Comparison of ENCODE assay signal across 13 cellular contexts in the genomic region with DNA sequence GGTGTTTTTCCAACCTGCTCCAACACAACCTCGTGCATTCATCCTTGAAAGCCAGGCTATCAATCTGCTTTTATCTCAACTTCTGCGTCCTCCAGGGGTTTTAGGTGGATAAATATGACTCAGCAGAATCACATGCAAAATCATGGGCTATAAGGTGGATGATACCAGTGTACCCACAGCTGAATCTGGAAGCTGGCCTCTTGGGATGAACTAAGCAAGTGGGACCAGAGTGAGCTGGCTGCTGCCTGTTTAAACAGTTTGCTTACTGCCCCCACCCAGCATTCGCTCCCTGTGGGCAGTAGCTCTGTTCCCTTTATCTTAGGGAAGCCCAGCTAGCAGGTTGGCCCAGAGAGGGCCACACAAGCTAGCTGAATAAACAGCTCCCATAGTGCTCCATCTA.
DNase-seq lines count a peak whose midpoint lies in the region; ATAC-seq and TF ChIP-seq lines count a peak whose summit lies in the region.
"Had no signal": no experiment of that assay in that cellular context is flagged by ENCODE, and none has a peak within 500 bp of the region (broad histone marks: within the 10 kb centered on the region; RNA-seq: fewer than 3 reads in every experiment).

No MANE protein-coding gene starts in this region.

- H2AFZ ChIP-seq in neural progenitor cell (replicated peaks), result no peak overlapping the region
- H2AFZ ChIP-seq: GM23248 had no signal

- ATAC-seq in aorta (ENCODE audit: low FRiP score), result no peak
- ATAC-seq in CD4-positive, alpha-beta T cell (ENCODE audit: poor library complexity), result no peak
- ATAC-seq in HG02885 (IDR thresholded peaks at IDR 0.05; ENCODE audit: poor library complexity, unreplicated experiment), result no peak
- ATAC-seq: gastrocnemius medialis had no signal

- peak overlapping the region; percentile 21 for H3K27ac Mint-ChIP-seq in neural progenitor cell
- no peak overlapping the region for H3K27ac Mint-ChIP-seq in CD4-positive, alpha-beta T cell

- H3K9me3 ChIP-seq in adrenal gland (replicated peaks in 1 of 3) (no peaks in the 10 kb centered on the region), neural progenitor cell (ENCODE audit: low read depth) (no peaks in the 10 kb centered on the region), aorta (ENCODE audit: control insufficient read depth, low read length) (no peaks in the 10 kb centered on the region)
- H3K9me3 ChIP-seq in CD4-positive, alpha-beta T cell (ENCODE audit: control insufficient read depth, low read length), result no peaks in the 10 kb centered on the region
- H3K9me3 ChIP-seq: gastrocnemius medialis, Peyer's patch, thoracic aorta had no signal

- H3K79me2 ChIP-seq in neural progenitor cell (ENCODE audit: low read depth), result no peaks in the 10 kb centered on the region

- CTCF ChIA-PET in CD4-positive, alpha-beta T cell (lab: Charles Lee), result no interaction called here

- DNase-seq in NCI-H82 (lab: John Stamatoyannopoulos, UW), result peak; percentile 42
- no peak for DNase-seq in NCI-H82 treated with DMSO at 0.1 percent for 48 hours (lab: John Stamatoyannopoulos, UW; ENCODE audit: unreplicated experiment)
- peak; percentile 15 for DNase-seq in NCI-H128 (lab: John Stamatoyannopoulos, UW; ENCODE audit: unreplicated experiment)
- DNase-seq in adrenal gland, result peak in 4 of 7 donors; percentile 48 to 66 (median 54)
- peak; percentile 61 for DNase-seq in neural progenitor cell (ENCODE audit: low spot score)
- DNase-seq in aorta, result no peak
- no peak for DNase-seq in CD4-positive, alpha-beta T cell
- DNase-seq: activated CD4-positive, alpha-beta T cell treated with anti-CD3 and anti-CD28 coated beads, Interleukin-2, amount 10 ng/mL, durations not matched to agents 24 days and 14 days; gastrocnemius medialis; GM23248; Peyer's patch had no signal

- peaks cover 20% of the 10 kb centered on the region for H3F3A ChIP-seq in neural progenitor cell (ENCODE audit: low read depth)

- H3K4me2 ChIP-seq in neural progenitor cell, result peak overlapping the region; percentile 61

- peak overlapping the region; percentile 71 for H3K4me3 Mint-ChIP-seq in neural progenitor cell
- H3K4me3 Mint-ChIP-seq in CD4-positive, alpha-beta T cell, result no peak overlapping the region
- H3K4me3 Mint-ChIP-seq: activated CD4-positive, alpha-beta T cell treated with anti-CD3 and anti-CD28 coated beads, Interleukin-2, amount 10 ng/mL, durations not matched to agents 24 days and 14 days had no signal

- no peaks in the 10 kb centered on the region for H3K9me3 Mint-ChIP-seq in neural progenitor cell
- no peaks in the 10 kb centered on the region for H3K9me3 Mint-ChIP-seq in CD4-positive, alpha-beta T cell
- H3K9me3 Mint-ChIP-seq: activated CD4-positive, alpha-beta T cell treated with anti-CD3 and anti-CD28 coated beads, Interleukin-2, amount 10 ng/mL, durations not matched to agents 24 days and 14 days had no signal

- H3K9ac ChIP-seq in neural progenitor cell, result no peak overlapping the region
- H3K9ac ChIP-seq: GM23248 had no signal

- H3K4me3 ChIP-seq in adrenal gland (no peak overlapping the region), neural progenitor cell (peak overlapping the region; percentile 8), aorta (ENCODE audit: low read length in 2 of 2) (no peak overlapping the region)
- H3K4me3 ChIP-seq: gastrocnemius medialis, GM23248, Peyer's patch, thoracic aorta had no signal

- H3K36me3 ChIP-seq in adrenal gland (replicated peaks in 1 of 2), result no peaks in the 10 kb centered on the region
- no peaks in the 10 kb centered on the region for H3K36me3 ChIP-seq in neural progenitor cell
- no peaks in the 10 kb centered on the region for H3K36me3 ChIP-seq in aorta (ENCODE audit: control insufficient read depth in 1 of 2, insufficient read depth in 2 of 2, low read length in 1 of 2)
- H3K36me3 ChIP-seq: gastrocnemius medialis, Peyer's patch, thoracic aorta had no signal

- WGBS in adrenal gland, 4 donors, result 41 to 53% (median 45%) methylated on average over 3 of the region's 3 CpGs
- 92 to 93% methylated on average over 3 of the region's 3 CpGs for whole genome bisulfite sequencing in aorta, 2 donors

- H3K4me1 Mint-ChIP-seq in neural progenitor cell, result peaks cover 31% of the 10 kb centered on the region
- H3K4me1 Mint-ChIP-seq in CD4-positive, alpha-beta T cell (ENCODE audit: low read depth), result no peaks in the 10 kb centered on the region

- peaks cover 4 to 21% of the 10 kb centered on the region in 2 donors for H3K4me1 ChIP-seq in adrenal gland (replicated peaks in 1 of 2)
- H3K4me1 ChIP-seq in neural progenitor cell, result peaks cover 34% of the 10 kb centered on the region
- H3K4me1 ChIP-seq in aorta (ENCODE audit: control insufficient read depth in 1 of 2, insufficient read depth in 2 of 2, low read length in 2 of 2), result no peaks in the 10 kb centered on the region
- H3K4me1 ChIP-seq: gastrocnemius medialis, Peyer's patch had no signal

- H3K27me3 ChIP-seq in adrenal gland, result no peaks in the 10 kb centered on the region
- no peaks in the 10 kb centered on the region for H3K27me3 ChIP-seq in neural progenitor cell
- H3K27me3 ChIP-seq in aorta (ENCODE audit: control insufficient read depth in 1 of 2, insufficient read depth in 2 of 2, low read length in 1 of 2), result no peaks in the 10 kb centered on the region
- no peaks in the 10 kb centered on the region for H3K27me3 ChIP-seq in CD4-positive, alpha-beta T cell (ENCODE audit: control insufficient read depth, insufficient read depth, low read length)
- H3K27me3 ChIP-seq: gastrocnemius medialis, Peyer's patch had no signal

- no peak for TF ChIP-seq POLR2A in adrenal gland (IDR thresholded peaks at IDR 0.05)

- H4K20me1 ChIP-seq in neural progenitor cell (ENCODE audit: low read depth), result no peaks in the 10 kb centered on the region

- POLR2A ChIA-PET in CD4-positive, alpha-beta T cell (lab: Charles Lee), result no interaction called here

- TF ChIP-seq CTCF in adrenal gland (IDR thresholded peaks at IDR 0.05) (no peak), neural progenitor cell (IDR thresholded peaks at IDR 0.05) (no peak)
- no peak for TF ChIP-seq CTCF in CD4-positive, alpha-beta T cell (IDR thresholded peaks at IDR 0.05)

- H3K36me3 Mint-ChIP-seq in neural progenitor cell, result no peaks in the 10 kb centered on the region
- peaks cover 6% of the 10 kb centered on the region for H3K36me3 Mint-ChIP-seq in CD4-positive, alpha-beta T cell (ENCODE audit: low read depth)

- peaks cover 8% of the 10 kb centered on the region for H3K27me3 Mint-ChIP-seq in neural progenitor cell (ENCODE audit: insufficient read depth, low read depth)
- H3K27me3 Mint-ChIP-seq in CD4-positive, alpha-beta T cell, result no peaks in the 10 kb centered on the region
- H3K27me3 Mint-ChIP-seq: activated CD4-positive, alpha-beta T cell treated with anti-CD3 and anti-CD28 coated beads, Interleukin-2, amount 10 ng/mL, durations not matched to agents 24 days and 14 days had no signal

- intact Hi-C loops in adrenal gland (cut with DNase I) (no loop called here), aorta (cut with DNase I) (no loop called here)
- intact Hi-C loops in CD4-positive, alpha-beta T cell (cut with DNase I, micrococcal nuclease), result no loop called here

- peak overlapping the region in 3 of 5 donors; percentile 24 to 51 (median 48) for H3K27ac ChIP-seq in adrenal gland
- no peak overlapping the region for H3K27ac ChIP-seq in neural progenitor cell
- no peak overlapping the region for H3K27ac ChIP-seq in aorta (ENCODE audit: low read depth in 1 of 2, low read length in 2 of 2)
- H3K27ac ChIP-seq in CD4-positive, alpha-beta T cell (ENCODE audit: low read depth, low read length), result no peak overlapping the region
- H3K27ac ChIP-seq: gastrocnemius medialis, GM23248, Peyer's patch, thoracic aorta had no signal

Comparison
In these comparisons a context has a peak if more than half of its experiments do, and no peak if none do; other contexts are left out.
1. DNase-seq: peak in NCI-H82 (single experiment), NCI-H128 (single experiment), adrenal gland (4 of 7) and neural progenitor cell (single experiment); none in NCI-H82 treated with DMSO at 0.1 percent for 48 hours (single experiment), aorta (0 of 2) and CD4-positive, alpha-beta T cell (0 of 10).
2. H3K27ac ChIP-seq: peak in adrenal gland (3 of 5); none in neural progenitor cell (single experiment), aorta (0 of 2) and CD4-positive, alpha-beta T cell (single experiment).